In genomic region chr19:460877-461609, GRCh38 we compare ENCODE assay signal across 7 cellular contexts. TPM values are rescaled to one million over a fixed set of nuclear protein-coding genes. Genes with fewer than 3 reads are reported as not detected.
DNase-seq lines count a peak whose midpoint lies in the region; TF ChIP-seq lines count a peak whose summit lies in the region.

TSS of gene SHC2 (minus strand) at chr19:461033. CDS start at chr19:460996, 37 bp downstream.

- H3K27me3 Mint-ChIP-seq in activated T-helper 2 cell treated with anti-CD3 and anti-CD28 coated beads, Interferon-gamma antibody, Interleukin-2, Interleukin-4, amounts not matched to agents 10 μg/mL and 5 μg/mL and 100 μg/mL, durations not matched to agents 14 hours and 24 hours and 36 hours (ENCODE audit: low read depth): peaks cover 15% of the 10 kb centered on the region

- H3K4me1 ChIP-seq in HUES64 (ENCODE audit: insufficient read depth, low read length) (no peaks in the 10 kb centered on the region), hepatocyte (ENCODE audit: insufficient read depth) (peaks cover 10% of the 10 kb centered on the region)

- H4K20me1 ChIP-seq in hepatocyte (ENCODE audit: insufficient read depth, poor library complexity, severe bottlenecking): peaks cover 3% of the 10 kb centered on the region

- no peaks in the 10 kb centered on the region for H3K9me2 ChIP-seq in hepatocyte (replicated peaks; ENCODE audit: insufficient read depth)

- peak within 1 kb of the TSS; percentile 60; the same call in 1 of the 2 replicates for H3K27ac ChIP-seq in HUES64 (ENCODE audit: low read depth, low read length)
- peak within 1 kb of the TSS; percentile 84 for H3K27ac ChIP-seq in hepatocyte

- peaks cover 23% of the 10 kb centered on the region for H3K79me2 ChIP-seq in hepatocyte

- H3K4me3 Mint-ChIP-seq in activated T-helper 2 cell treated with anti-CD3 and anti-CD28 coated beads, Interferon-gamma antibody, Interleukin-2, Interleukin-4, amounts not matched to agents 10 μg/mL and 5 μg/mL and 100 μg/mL, durations not matched to agents 14 hours and 24 hours and 36 hours (ENCODE audit: low read depth): peak within 1 kb of the TSS; percentile 21

- H3K9me3 ChIP-seq in HUES64 (ENCODE audit: insufficient read depth, low read depth, low read length): no peaks in the 10 kb centered on the region
- no peaks in the 10 kb centered on the region for H3K9me3 ChIP-seq in hepatocyte (ENCODE audit: low read depth)

- no peaks in the 10 kb centered on the region for H3K36me3 ChIP-seq in HUES64 (ENCODE audit: insufficient read depth, low read length)
- H3K36me3 ChIP-seq in hepatocyte (replicated peaks; ENCODE audit: insufficient read depth, low read depth): no peaks in the 10 kb centered on the region

- H3K27ac Mint-ChIP-seq in activated T-helper 2 cell treated with anti-CD3 and anti-CD28 coated beads, Interferon-gamma antibody, Interleukin-2, Interleukin-4, amounts not matched to agents 10 μg/mL and 5 μg/mL and 100 μg/mL, durations not matched to agents 14 hours and 24 hours and 36 hours: no peak within 1 kb of the TSS

- H3K4me3 ChIP-seq in HUES64 (ENCODE audit: low read length) (peak within 1 kb of the TSS; percentile 60), hepatocyte (peak within 1 kb of the TSS; percentile 93), skeletal muscle cell (ENCODE audit: low read depth, low read length) (peak within 1 kb of the TSS; percentile 50)

- peak within 1 kb of the TSS; percentile 42 for H2AFZ ChIP-seq in hepatocyte

- intact Hi-C loops in activated T-helper 2 cell treated with anti-CD3 and anti-CD28 coated beads, Interferon-gamma antibody, Interleukin-2, Interleukin-4, amounts not matched to agents 10 μg/mL and 5 μg/mL and 100 μg/mL, durations not matched to agents 14 hours and 24 hours and 36 hours (cut with micrococcal nuclease): no loop called here

- no peak for TF ChIP-seq CTCF in hepatocyte (IDR thresholded peaks at IDR 0.05; ENCODE audit: poor library complexity)

- no peaks in the 10 kb centered on the region for H3K4me1 Mint-ChIP-seq in activated T-helper 2 cell treated with anti-CD3 and anti-CD28 coated beads, Interferon-gamma antibody, Interleukin-2, Interleukin-4, amounts not matched to agents 10 μg/mL and 5 μg/mL and 100 μg/mL, durations not matched to agents 14 hours and 24 hours and 36 hours (ENCODE audit: low read depth)

- H3K4me2 ChIP-seq in hepatocyte: peak within 1 kb of the TSS; percentile 99

- peak within 1 kb of the TSS; percentile 59 for H3K9ac ChIP-seq in HUES64 (ENCODE audit: low read depth, low read length)

- H3K27me3 ChIP-seq in HUES64 (ENCODE audit: insufficient read depth, low read length) (peaks cover 21% of the 10 kb centered on the region), hepatocyte (no peaks in the 10 kb centered on the region)

- no peaks in the 10 kb centered on the region for H3K36me3 Mint-ChIP-seq in activated T-helper 2 cell treated with anti-CD3 and anti-CD28 coated beads, Interferon-gamma antibody, Interleukin-2, Interleukin-4, amounts not matched to agents 10 μg/mL and 5 μg/mL and 100 μg/mL, durations not matched to agents 14 hours and 24 hours and 36 hours (ENCODE audit: low read depth)

- H3K9me3 Mint-ChIP-seq in activated T-helper 2 cell treated with anti-CD3 and anti-CD28 coated beads, Interferon-gamma antibody, Interleukin-2, Interleukin-4, amounts not matched to agents 10 μg/mL and 5 μg/mL and 100 μg/mL, durations not matched to agents 14 hours and 24 hours and 36 hours: peaks cover 11% of the 10 kb centered on the region

- DNase-seq in activated T-helper 2 cell treated with anti-CD3 and anti-CD28 coated beads, Interferon-gamma antibody, Interleukin-2, Interleukin-4, amounts not matched to agents 10 μg/mL and 5 μg/mL and 100 μg/mL, durations not matched to agents 14 hours and 24 hours and 36 hours (ENCODE audit: low spot score): no peak
- DNase-seq in hepatocyte (ENCODE audit: low spot score) (peak; percentile 81), skeletal muscle cell (ENCODE audit: low read depth) (no peak), NOMO-1 (lab: John Stamatoyannopoulos, UW; ENCODE audit: unreplicated experiment in 2 of 2) (no peak), COLO829 (ENCODE audit: low spot score) (no peak), HPDE6-E6E7 (ENCODE audit: extremely low spot score) (no peak)

- WGBS in HUES64: 1% methylated on average over 76 of the region's 77 CpGs
- WGBS in hepatocyte (ENCODE audit: low lambda C conversion rate, missing lambda C conversion rate): 12% methylated on average over 13 of the region's 77 CpGs

RNA-seq across cellular contexts. Expression of gene SHC2, which starts in this region (rescaled TPM):
- 5.3 TPM for polyA plus RNA-seq in HUES64 (2013, experiment 1 of 2)
- polyA plus RNA-seq in HUES64 (2013, experiment 2 of 2): 6.6 TPM
- not detected in 2 replicates for total RNA-seq in activated T-helper 2 cell treated with anti-CD3 and anti-CD28 coated beads, Interferon-gamma antibody, Interleukin-2, Interleukin-4, amounts not matched to agents 10 μg/mL and 5 μg/mL and 100 μg/mL, durations not matched to agents 14 hours and 24 hours and 36 hours
- 50.3 and 50.8 TPM in 2 replicates for total RNA-seq in hepatocyte
- polyA plus RNA-seq in hepatocyte: 111 and 127 TPM in 2 replicates

Comparison
In these comparisons a context has a peak if more than half of its experiments do, and no peak if none do; other contexts are left out.
1. RNA of gene SHC2 (total RNA-seq): 50.3 to 50.8 TPM in hepatocyte; not detected in activated T-helper 2 cell treated with anti-CD3 and anti-CD28 coated beads, Interferon-gamma antibody, Interleukin-2, Interleukin-4, amounts not matched to agents 10 μg/mL and 5 μg/mL and 100 μg/mL, durations not matched to agents 14 hours and 24 hours and 36 hours; every median in the first group is over 10 times any median in the second.
2. Peak in every context shown above with its lines, with median percentiles within 50 percentile points of each other: H3K4me3 ChIP-seq.